In genomic region chr1:42815938-42816599, GRCh38 we compare ENCODE assay signal across 6 cellular contexts. TPM values are rescaled to one million over a fixed set of nuclear protein-coding genes. Genes with fewer than 3 reads are reported as not detected.
DNase-seq lines count a peak whose midpoint lies in the region; ATAC-seq and TF ChIP-seq lines count a peak whose summit lies in the region.

No MANE protein-coding gene starts in this region.

- POLR2A ChIA-PET in PC-9 (lab: Charles Lee; ENCODE audit: unreplicated experiment) = interaction anchor here (0.6 kb wide), 2 partner anchors 49 to 155 kb away, joined by 3 read pairs; partner anchors contain the start of genes C1orf50 and P3H1

- ATAC-seq in GM18870 (IDR thresholded peaks at IDR 0.05; ENCODE audit: unreplicated experiment) (peak; percentile 17), HG03025 (IDR thresholded peaks at IDR 0.05; ENCODE audit: low FRiP score, unreplicated experiment) (no peak)
- no peak for ATAC-seq in stimulated activated naive CD8-positive, alpha-beta T cell treated with anti-CD3 and anti-CD28 coated beads, Interleukin-15, Interleukin-2, amounts not matched to agents 100 U/mL and 50 U/mL, for 24 hours

- H3K79me2 ChIP-seq in PC-9 (ENCODE audit: low read depth) = peaks cover 19% of the 10 kb centered on the region; the same call in 1 of the 2 replicates

- TF ChIP-seq CTCF in PC-9 (conservative IDR thresholded peaks at IDR 0.05) (no peak), esophagus squamous epithelium (IDR thresholded peaks at IDR 0.05) (no peak)

- CTCF ChIA-PET in PC-9 (lab: Charles Lee) = interaction anchor here (1.3 kb wide), 1 partner anchor 258 kb away, joined by 4 read pairs; no protein-coding TSS in a partner anchor

- peaks cover 4% of the 10 kb centered on the region; the same call in 1 of the 2 replicates for H4K20me1 ChIP-seq in PC-9 (ENCODE audit: insufficient read depth)

- H3K27ac ChIP-seq in PC-9 = peak overlapping the region; percentile 54
- peak overlapping the region; percentile 96 to 99 (median 98) for H3K27ac ChIP-seq in esophagus squamous epithelium

- TF ChIP-seq POLR2A in esophagus squamous epithelium (IDR thresholded peaks at IDR 0.05) = no peak

- peak overlapping the region; percentile 100 for H3K4me3 ChIP-seq in PC-9
- peak overlapping the region; percentile 68 to 88 (median 76) for H3K4me3 ChIP-seq in esophagus squamous epithelium

- no peaks in the 10 kb centered on the region for H3K36me3 ChIP-seq in PC-9 (ENCODE audit: low read depth)
- H3K36me3 ChIP-seq in esophagus squamous epithelium = peaks cover 0 to 18% (median 0%) of the 10 kb centered on the region in 3 donors

- intact Hi-C loops in PC-9 (cut with micrococcal nuclease; ENCODE audit: unreplicated experiment) = loop anchor here (2.0 kb wide), 1 partner anchor 49 kb away; the partner anchor contains the start of genes C1orf50 and P3H1
- intact Hi-C loops in esophagus squamous epithelium (cut with DNase I) = no loop called here

- H3F3A ChIP-seq in PC-9 (ENCODE audit: insufficient read depth, low read depth) = peaks cover 8% of the 10 kb centered on the region; the same call in 1 of the 2 replicates

- H3K9me2 ChIP-seq in PC-9 (ENCODE audit: insufficient read depth) = no peaks in the 10 kb centered on the region

- H2AFZ ChIP-seq in PC-9 = peak overlapping the region; percentile 99

- H3K4me2 ChIP-seq in PC-9 = peak overlapping the region; percentile 85

- WGBS in esophagus squamous epithelium, 2 donors = 25 to 29% methylated on average over 7 of the region's 7 CpGs

- H3K27me3 ChIP-seq in PC-9 (ENCODE audit: insufficient read depth, low read depth) = no peaks in the 10 kb centered on the region
- no peaks in the 10 kb centered on the region for H3K27me3 ChIP-seq in esophagus squamous epithelium

- H3K9me3 ChIP-seq in PC-9 (ENCODE audit: insufficient read depth, low read depth) (no peaks in the 10 kb centered on the region), esophagus squamous epithelium (no peaks in the 10 kb centered on the region)

- H3K4me1 ChIP-seq in PC-9 (replicated peaks; ENCODE audit: insufficient read depth) (peaks cover 21% of the 10 kb centered on the region), esophagus squamous epithelium (peaks cover 10 to 30% (median 13%) of the 10 kb centered on the region in 3 donors)

- peak in 1 of 2 experiments; percentile 20 for DNase-seq in PC-9
- DNase-seq in esophagus squamous epithelium (lab: John Stamatoyannopoulos, UW) = no peak
- DNase-seq in stimulated activated naive CD8-positive, alpha-beta T cell treated with anti-CD3 and anti-CD28 coated beads, Interleukin-15, Interleukin-2, amounts not matched to agents 100 U/mL and 50 U/mL, for 24 hours = peak; percentile 17
- DNase-seq in HCEC 1CT = no peak

- BruUV-seq in PC-9 (replicated peaks; lab: Mats Ljungman, UMichigan) = TSS peak; percentile 61

RNA-seq across cellular contexts. Expression of gene ERMAP, which starts 0.9 kb away (rescaled TPM):
- total RNA-seq in PC-9 (2021) (20.8 and 31.2 TPM in 2 replicates), esophagus squamous epithelium (10 to 100 TPM in 2 of 4 donors, 1 to 10 TPM in 2; 6.1 to 11.7 (median 8.7) TPM)

RNA-seq across cellular contexts. Expression of gene SVBP, which starts 1.1 kb away (rescaled TPM):
- total RNA-seq in PC-9 (2021) (32.3 and 32.6 TPM in 2 replicates), esophagus squamous epithelium (10 to 100 TPM in 3 of 4 donors, 1 to 10 TPM in 1; 5.8 to 18.3 (median 14.2) TPM)

RNA-seq across cellular contexts. Expression of gene ZNF691, which starts 30.3 kb away (rescaled TPM):
- total RNA-seq in PC-9 (2021) (11.4 and 14.6 TPM in 2 replicates), esophagus squamous epithelium (1 to 10 TPM; 2.0 to 9.2 (median 5.5) TPM)

RNA-seq across cellular contexts. Expression of gene TMEM269, which starts 31.3 kb away (rescaled TPM):
- total RNA-seq in PC-9 (2021) (0.28 and 1.0 TPM in 2 replicates), esophagus squamous epithelium (not detected)

RNA-seq across cellular contexts. Expression of gene C1orf50, which starts 49.0 kb away (rescaled TPM):
- total RNA-seq in PC-9 (2021) = 5.6 and 8.3 TPM in 2 replicates
- 10 to 100 TPM in 1 of 4 donors, 1 to 10 TPM in 3; 1.5 to 15.4 (median 3.8) TPM for total RNA-seq in esophagus squamous epithelium
